1 cellular context compared by ENCODE assay signal in genomic region chr1:229624906-229625871, GRCh38.
A peak's percentile ranks its signal among the peaks of the same experiment; 100 is the strongest.
TF ChIP-seq lines count a peak whose summit lies in the region.

No MANE protein-coding gene starts in this region.

TF ChIP-seq in IMR-90, 13 proteins besides CTCF, POLR2A, EP300 and RAD21:
- TF ChIP-seq CEBPB (IDR thresholded peaks at IDR 0.05; ENCODE audit: low read depth, low read length) (no peak; the same call in 1 of the 2 replicates), SMC3 (IDR thresholded peaks at IDR 0.05; ENCODE audit: low read depth, low read length) (no peak), RCOR1 (IDR thresholded peaks at IDR 0.05; ENCODE audit: insufficient replicate concordance, low read length) (no peak), MXI1 (IDR thresholded peaks at IDR 0.05; ENCODE audit: borderline replicate concordance, low read depth, low read length) (peak; percentile 80; the same call in 1 of the 2 replicates), RFX5 (IDR thresholded peaks at IDR 0.05; ENCODE audit: low read depth, low read length) (no peak), BHLHE40 (IDR thresholded peaks at IDR 0.05; ENCODE audit: low read depth, low read length) (no peak), MAZ (IDR thresholded peaks at IDR 0.05; ENCODE audit: borderline replicate concordance, low read depth, low read length) (peak; percentile 9; the same call in 1 of the 2 replicates)
TF ChIP-seq in IMR-90: peak in this region for 2.
